8 cellular contexts compared by ENCODE assay signal in genomic region chr15:31266712-31267111, GRCh38. TPM values are rescaled to one million over a fixed set of nuclear protein-coding genes. Genes with fewer than 3 reads are reported as not detected.
A peak's percentile ranks its signal among the peaks of the same experiment; 100 is the strongest.
DNase-seq lines count a peak whose midpoint lies in the region; ATAC-seq, FAIRE-seq and TF ChIP-seq lines count a peak whose summit lies in the region.
"Had no signal": no experiment of that assay in that cellular context is flagged by ENCODE, and none has a peak within 500 bp of the region (broad histone marks: within the 10 kb centered on the region; RNA-seq: fewer than 3 reads in every experiment).

No MANE protein-coding gene starts in this region.

- no peaks in the 10 kb centered on the region for H3K36me3 Mint-ChIP-seq in activated naive CD4-positive, alpha-beta T cell treated with anti-CD3 and anti-CD28 coated beads, Interleukin-2, amount 50 U/mL, for 72 hours

- intact Hi-C loops in lower leg skin (cut with DNase I; ENCODE audit: low total_unique reads): no loop called here

- H3K27me3 ChIP-seq in small intestine (ENCODE audit: control insufficient read depth in 2 of 2, insufficient read depth in 2 of 2, low read length in 2 of 2): no peaks in the 10 kb centered on the region
- H3K27me3 ChIP-seq: cardiac muscle cell had no signal

- no peak for DNase-seq in activated naive CD4-positive, alpha-beta T cell treated with anti-CD3 and anti-CD28 coated beads, Interleukin-2, amount 50 U/mL, for 72 hours (ENCODE audit: low spot score in 2 of 2)
- no peak for DNase-seq in small intestine
- DNase-seq in NCI-H510A treated with DMSO at 0.1 percent for 48 hours (lab: John Stamatoyannopoulos, UW): no peak
- no peak for DNase-seq in lower leg skin (ENCODE audit: low spot score in 2 of 2)
- no peak for DNase-seq in nucleus accumbens (lab: John Stamatoyannopoulos, UW)

- TF ChIP-seq POLR2A in lower leg skin (IDR thresholded peaks at IDR 0.05): no peak

- H3K4me1 ChIP-seq in small intestine (ENCODE audit: control insufficient read depth in 2 of 2, insufficient read depth in 1 of 2, low read depth in 1 of 2, low read length in 1 of 2): peaks cover 17% of the 10 kb centered on the region in 2 donors

- H3K9me3 ChIP-seq in small intestine (ENCODE audit: control insufficient read depth, low read depth): no peaks in the 10 kb centered on the region

- H3K27ac ChIP-seq in small intestine (ENCODE audit: low read depth in 1 of 2, low read length in 1 of 2): peak overlapping the region; percentile 56 to 79
- H3K27ac ChIP-seq: cardiac muscle cell had no signal

- H3K36me3 ChIP-seq in small intestine (ENCODE audit: control insufficient read depth in 2 of 2, insufficient read depth in 2 of 2, low read length in 2 of 2): no peaks in the 10 kb centered on the region
- H3K36me3 ChIP-seq: cardiac muscle cell had no signal

- 63 to 76% (median 71%) methylated on average over 13 of the region's 13 CpGs for WGBS in small intestine, 3 donors
- 78 to 81% methylated on average over 13 of the region's 13 CpGs for WGBS in lower leg skin, 2 donors

- TF ChIP-seq CTCF in lower leg skin (IDR thresholded peaks at IDR 0.05): no peak

- H3K9me3 Mint-ChIP-seq in activated naive CD4-positive, alpha-beta T cell treated with anti-CD3 and anti-CD28 coated beads, Interleukin-2, amount 50 U/mL, for 72 hours: no peaks in the 10 kb centered on the region

- FAIRE-seq in small intestine (lab: Jason Lieb, UNC): no peak

- H3K4me3 ChIP-seq in small intestine (ENCODE audit: low read depth in 1 of 2, low read length in 2 of 2): no peak overlapping the region
- no peak overlapping the region for H3K4me3 ChIP-seq in lower leg skin (ENCODE audit: low read depth, poor library complexity, severe bottlenecking)
- H3K4me3 ChIP-seq: cardiac muscle cell had no signal

- H3K27ac Mint-ChIP-seq in activated naive CD4-positive, alpha-beta T cell treated with anti-CD3 and anti-CD28 coated beads, Interleukin-2, amount 50 U/mL, for 72 hours: peak overlapping the region in 1 of 2 donors; percentile 86

- ATAC-seq in GM19372 (IDR thresholded peaks at IDR 0.05; ENCODE audit: low read depth, unreplicated experiment) (peak; percentile 21), HG02938 (IDR thresholded peaks at IDR 0.05; ENCODE audit: unreplicated experiment) (peak; percentile 17)
- peak; percentile 3 to 28 for ATAC-seq in activated naive CD4-positive, alpha-beta T cell treated with anti-CD3 and anti-CD28 coated beads, Interleukin-2, amount 50 U/mL, for 72 hours

RNA-seq across cellular contexts. Expression of gene KLF13, which starts 59.9 kb away (rescaled TPM):
- 100 to 1,000 TPM; 124 to 161 TPM for total RNA-seq in activated naive CD4-positive, alpha-beta T cell treated with anti-CD3 and anti-CD28 coated beads, Interleukin-2, amount 50 U/mL, for 72 hours
- polyA plus RNA-seq in small intestine: 10 to 100 TPM; 50.6 to 61.3 (median 51.9) TPM
- 100 to 1,000 TPM in 2 of 4 donors, 10 to 100 TPM in 2; 50.8 to 151 (median 98.7) TPM for total RNA-seq in lower leg skin
